Comparison of ENCODE assay signal across 1 cellular context in genomic region chr3:113684271-113684819, GRCh38.
A peak's percentile ranks its signal among the peaks of the same experiment; 100 is the strongest.
TF ChIP-seq lines count a peak whose summit lies in the region.

No MANE protein-coding gene starts in this region.

TF ChIP-seq in K562, 482 proteins besides CTCF, POLR2A, EP300 and RAD21 (continued from another document):
- TF ChIP-seq CBX3 (IDR thresholded peaks at IDR 0.05; ENCODE audit: borderline replicate concordance in 1 of 2, low read length in 2 of 2): peak in 1 of 2 experiments; percentile 54; a peak in 1 of 3 replicates
- TF ChIP-seq POLR2AphosphoS2 (IDR thresholded peaks at IDR 0.05; ENCODE audit: low read length): no peak
